In the genomic region with DNA sequence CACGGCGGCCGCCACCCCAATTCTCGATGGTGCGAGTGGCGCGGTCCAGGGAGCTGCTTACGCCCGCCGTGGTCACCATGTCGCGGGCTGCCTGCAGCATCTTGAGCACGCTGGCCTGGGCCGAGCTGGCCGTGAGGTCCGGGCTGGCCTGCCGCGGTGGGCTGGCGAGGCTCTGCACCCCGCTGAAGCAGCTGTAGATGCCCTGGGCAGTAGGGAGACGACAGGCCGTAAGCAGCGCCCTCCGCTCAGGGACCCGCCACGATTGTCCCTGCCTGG, we compare ENCODE assay signal across 25 cellular contexts. TPM values are rescaled to one million over a fixed set of nuclear protein-coding genes. Genes with fewer than 3 reads are reported as not detected.
DNase-seq lines count a peak whose midpoint lies in the region; ATAC-seq and TF ChIP-seq lines count a peak whose summit lies in the region.
"Had no signal": no experiment of that assay in that cellular context is flagged by ENCODE, and none has a peak within 500 bp of the region (broad histone marks: within the 10 kb centered on the region; RNA-seq: fewer than 3 reads in every experiment).

No MANE protein-coding gene starts in this region.

- no peaks in the 10 kb centered on the region for H3K36me3 ChIP-seq in A673 (ENCODE audit: insufficient read depth, low read length, poor library complexity, severe bottlenecking)
- H3K36me3 ChIP-seq in Karpas-422 (ENCODE audit: insufficient read depth, low read length): no peaks in the 10 kb centered on the region
- no peaks in the 10 kb centered on the region for H3K36me3 ChIP-seq in skeletal muscle satellite cell (ENCODE audit: insufficient read depth, low read length)
- H3K36me3 ChIP-seq: BE2C, MG63 had no signal

- no peak for TF ChIP-seq CTCF in A673 (conservative IDR thresholded peaks at IDR 0.05; ENCODE audit: low read depth, low read length)

- H3K4me1 ChIP-seq in A673 (ENCODE audit: insufficient read depth, low read length, poor library complexity, severe bottlenecking): peaks cover 27% of the 10 kb centered on the region
- peaks cover 12% of the 10 kb centered on the region for H3K4me1 ChIP-seq in Karpas-422 (ENCODE audit: low read length)
- peaks cover 15% of the 10 kb centered on the region for H3K4me1 ChIP-seq in skeletal muscle satellite cell (ENCODE audit: control insufficient read depth, insufficient read depth, low read length)
- H3K4me1 ChIP-seq: parathyroid adenoma had no signal

- H3K9me2 ChIP-seq in Karpas-422 (replicated peaks; ENCODE audit: insufficient read depth, low read length): no peaks in the 10 kb centered on the region

- H4K20me1 ChIP-seq in Karpas-422 (ENCODE audit: insufficient read depth, low read depth, low read length): no peaks in the 10 kb centered on the region

- H3K9ac ChIP-seq in Karpas-422 (ENCODE audit: low read length): no peak overlapping the region
- no peak overlapping the region for H3K9ac ChIP-seq in skeletal muscle satellite cell (ENCODE audit: low read depth, low read length)
- H3K9ac ChIP-seq: parathyroid adenoma had no signal

- POLR2A ChIA-PET in A673 (lab: Charles Lee; ENCODE audit: low non-redundant PET): interaction anchor here (0.6 kb wide), 1 partner anchor 189 kb away, joined by 4 read pairs; no protein-coding TSS in a partner anchor

- no peak overlapping the region for H3K4me2 ChIP-seq in Karpas-422 (ENCODE audit: low read depth, low read length, poor library complexity, severe bottlenecking)
- peak overlapping the region; percentile 92 for H3K4me2 ChIP-seq in skeletal muscle satellite cell (ENCODE audit: low read length)

- no peak for DNase-seq in A673 (ENCODE audit: low spot score)
- DNase-seq in Karpas-422: peak; percentile 23
- no peak for DNase-seq in NCI-H2029 treated with DMSO at 0.1 percent for 48 hours (lab: John Stamatoyannopoulos, UW)
- DNase-seq in D341Med (ENCODE audit: low spot score): no peak
- DNase-seq: activated CD4-positive, alpha-beta T cell treated with anti-CD3 and anti-CD28 coated beads for 48 hours; activated gamma-delta T cell treated with Interleukin-2 at 50 U/mL for 16 hours; activated naive CD8-positive, alpha-beta T cell treated with anti-CD3 and anti-CD28 coated beads, Interleukin-2, amount 50 U/mL, for 24 hours; activated T-cell treated with anti-CD3 and anti-CD28 coated beads, Interleukin-2, amount 50 U/mL, for 24 hours; cerebellar nuclear complex; GF-D8; NCI-H524 treated with DMSO at 0.1 percent for 48 hours; NK-92 treated with Interleukin-12 subunit alpha and Interleukin-12 subunit beta, amount 100 ng/mL, for 24 hours; stimulated activated CD4-positive, alpha-beta T cell treated with anti-CD3 and anti-CD28 coated beads, Interleukin-4, amount 100 ng/mL, for 24 hours had no signal

- H3K27ac ChIP-seq in A673 (ENCODE audit: low read depth, low read length, poor library complexity, severe bottlenecking) (no peak overlapping the region), Karpas-422 (ENCODE audit: low read length) (no peak overlapping the region)
- H3K27ac ChIP-seq: parathyroid adenoma had no signal

- H3K27me3 ChIP-seq in A673 (replicated peaks; ENCODE audit: insufficient read depth, low read depth, low read length, poor library complexity): no peaks in the 10 kb centered on the region
- no peaks in the 10 kb centered on the region for H3K27me3 ChIP-seq in Karpas-422 (ENCODE audit: low read length)
- H3K27me3 ChIP-seq in skeletal muscle satellite cell (ENCODE audit: control insufficient read depth, insufficient read depth, low read length): peaks cover 5% of the 10 kb centered on the region
- H3K27me3 ChIP-seq: BE2C, MG63 had no signal

- H3K9me3 ChIP-seq in A673 (ENCODE audit: low read depth, low read length, poor library complexity, severe bottlenecking) (no peaks in the 10 kb centered on the region), Karpas-422 (ENCODE audit: low read length) (no peaks in the 10 kb centered on the region), iPS-18c (ENCODE audit: control insufficient read depth, insufficient read depth, low read length) (no peaks in the 10 kb centered on the region), skeletal muscle satellite cell (replicated peaks; ENCODE audit: low read length) (no peaks in the 10 kb centered on the region)
- H3K9me3 ChIP-seq: BE2C, MG63, mucosa of descending colon had no signal

- BruUV-seq in A673 (replicated peaks; lab: Mats Ljungman, UMichigan): no TSS peak

- no peak overlapping the region for H2AFZ ChIP-seq in Karpas-422 (ENCODE audit: low read length)

- CTCF ChIA-PET in A673 (lab: Charles Lee): interaction anchor here (0.6 to 1.2 kb wide), 4 partner anchors 14 to 67 kb away, joined by 3 to 10 read pairs (median 6); a partner anchor contains a TSS

- H3K4me3 ChIP-seq in A673 (ENCODE audit: low read depth, low read length, poor library complexity, severe bottlenecking) (peak overlapping the region; percentile 51), Karpas-422 (ENCODE audit: low read length) (no peak overlapping the region), iPS-18c (ENCODE audit: insufficient read depth, low read depth, low read length) (peak overlapping the region; percentile 24; the same call in 1 of the 2 replicates), skeletal muscle satellite cell (ENCODE audit: low read length) (no peak overlapping the region)
- H3K4me3 ChIP-seq: mucosa of descending colon had no signal

- ATAC-seq in esophagus mucosa (no peak), HG03175 (IDR thresholded peaks at IDR 0.05; ENCODE audit: unreplicated experiment) (no peak)

- no peaks in the 10 kb centered on the region for H3K79me2 ChIP-seq in Karpas-422 (ENCODE audit: low read length)
- H3K79me2 ChIP-seq: parathyroid adenoma had no signal

- intact Hi-C loops in A673 (cut with micrococcal nuclease; ENCODE audit: unreplicated experiment): no loop called here

RNA-seq across cellular contexts. Expression of a gene that starts 16.4 kb away (rescaled TPM):
- total RNA-seq in A673 (2021): 0.09 and 0.24 TPM in 2 replicates
- not detected in 2 replicates for total RNA-seq in Karpas-422 (2014; rRNA removed; shearing (Covaris generic); ENCODE audit: low replicate concordance)
- under 0.01 and 0.51 TPM in 2 replicates for total RNA-seq in skeletal muscle satellite cell (2012; rRNA removed)
- total RNA-seq in esophagus mucosa: not detected
- total RNA-seq: activated CD8-positive, alpha-beta memory T cell treated with anti-CD3 and anti-CD28 coated beads for 36 hours had no signal

RNA-seq across cellular contexts. Expression of a gene that starts 29.5 kb away (rescaled TPM):
- total RNA-seq in A673 (2021) (17.8 and 22.3 TPM in 2 replicates), esophagus mucosa (31.5 TPM)
- total RNA-seq in Karpas-422 (2014; rRNA removed; shearing (Covaris generic); ENCODE audit: low replicate concordance): 3.2 and 8.4 TPM in 2 replicates
- 16.2 and 30.9 TPM in 2 replicates for total RNA-seq in skeletal muscle satellite cell (2012; rRNA removed)

RNA-seq across cellular contexts. Expression of a gene that starts 50.1 kb away (rescaled TPM):
- total RNA-seq in A673 (2021) (not detected in 2 replicates), esophagus mucosa (1.4 TPM)
- not detected in 2 replicates for total RNA-seq in Karpas-422 (2014; rRNA removed; shearing (Covaris generic); ENCODE audit: low replicate concordance)
- total RNA-seq in skeletal muscle satellite cell (2012; rRNA removed): not detected in 2 replicates
- total RNA-seq: activated CD8-positive, alpha-beta memory T cell treated with anti-CD3 and anti-CD28 coated beads for 36 hours; endothelial cell of umbilical vein; H4; right cardiac atrium had no signal

Comparison
In these comparisons a context has a peak if more than half of its experiments do, and no peak if none do; other contexts are left out.
1. H3K4me3 ChIP-seq: peak in A673 (single experiment) and iPS-18c (single experiment); none in Karpas-422 (single experiment) and skeletal muscle satellite cell (single experiment).